ENCODE assay signal across 8 cellular contexts in the genomic region with DNA sequence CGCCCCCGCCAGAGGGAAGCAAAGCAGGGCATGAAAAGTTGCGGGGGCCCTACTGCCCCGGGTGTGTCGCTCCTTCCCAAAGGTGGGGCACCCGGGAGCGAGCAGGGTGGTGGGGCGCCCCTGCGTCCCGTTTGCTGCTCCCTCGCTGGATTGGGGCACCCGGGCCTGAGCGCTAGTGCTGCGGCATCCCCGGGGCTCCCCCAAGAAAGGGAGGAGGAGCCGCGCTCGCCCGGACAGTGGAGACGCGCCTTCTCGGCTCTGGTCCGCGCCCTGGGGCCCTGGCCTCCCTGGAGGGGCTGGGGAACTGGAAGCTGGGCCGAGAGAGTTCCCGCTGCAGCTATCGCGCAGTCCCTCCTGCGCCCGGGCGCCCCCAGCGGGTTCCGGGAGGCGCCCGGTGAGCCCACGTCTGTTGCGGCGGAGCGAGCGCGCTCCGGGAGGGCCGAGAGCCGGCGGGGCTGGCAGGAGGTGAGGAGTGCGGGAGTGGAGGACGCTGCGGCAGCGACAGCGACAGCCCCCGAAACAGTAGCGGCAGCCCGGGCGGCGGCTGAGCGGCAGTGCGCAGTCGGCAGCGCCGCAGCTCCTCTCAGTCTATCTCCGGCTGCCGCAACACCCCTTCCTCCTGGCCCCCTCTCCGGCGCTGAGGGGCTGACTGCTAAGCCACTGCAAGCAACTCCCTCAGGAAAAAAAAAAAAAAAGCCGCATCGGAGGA. TPM values are rescaled to one million over a fixed set of nuclear protein-coding genes. Genes with fewer than 3 reads are reported as not detected.
DNase-seq lines count a peak whose midpoint lies in the region; ATAC-seq and TF ChIP-seq lines count a peak whose summit lies in the region.

No MANE protein-coding gene starts in this region.

- TF ChIP-seq CTCF in AG04449 (IDR thresholded peaks at IDR 0.05; ENCODE audit: insufficient read depth, low read length, missing control alignments) (peak; percentile 47), kidney epithelial cell (IDR thresholded peaks at IDR 0.05; ENCODE audit: insufficient read depth, low read length, poor library complexity, severe bottlenecking) (no peak)

- no peak for DNase-seq in AG04449 (ENCODE audit: low read depth, low spot score)
- peak; percentile 67 for DNase-seq in NCI-H526 treated with DMSO at 0.1 percent for 48 hours (lab: John Stamatoyannopoulos, UW)
- no peak for DNase-seq in central memory CD8-positive, alpha-beta T cell (ENCODE audit: low spot score in 2 of 2)
- no peak for DNase-seq in kidney epithelial cell (ENCODE audit: low read depth)
- peak; percentile 2 for DNase-seq in stimulated activated CD4-positive, alpha-beta T cell treated with anti-CD3 and anti-CD28 coated beads, Interleukin-1b, Interleukin-23, amount 100 ng/mL, for 48 hours

- peak overlapping the region; percentile 70 for H3K4me3 Mint-ChIP-seq in central memory CD8-positive, alpha-beta T cell

- no peaks in the 10 kb centered on the region for H3K36me3 ChIP-seq in kidney epithelial cell (ENCODE audit: control insufficient read depth, insufficient read depth, low read length)

- POLR2A ChIA-PET in AG04449 (lab: Yijun Ruan, JAX), result interaction anchor here (0.6 to 1.6 kb wide), 8 partner anchors 11 to 245 kb away, joined by 3 to 6 read pairs (median 3); no protein-coding TSS in a partner anchor

- peaks cover 1% of the 10 kb centered on the region for H3K36me3 Mint-ChIP-seq in central memory CD8-positive, alpha-beta T cell (ENCODE audit: insufficient read depth)

- H3K4me1 Mint-ChIP-seq in central memory CD8-positive, alpha-beta T cell, result peaks cover 7% of the 10 kb centered on the region

- CTCF ChIA-PET in AG04449 (lab: Yijun Ruan, JAX), result interaction anchor here (0.6 to 5.2 kb wide), 24 partner anchors 10 to 662 kb away, joined by 3 to 51 read pairs (median 4); no protein-coding TSS in a partner anchor

- no peaks in the 10 kb centered on the region for H3K9me3 Mint-ChIP-seq in central memory CD8-positive, alpha-beta T cell

- H3K27me3 Mint-ChIP-seq in central memory CD8-positive, alpha-beta T cell, result peaks cover 88% of the 10 kb centered on the region

- peaks cover 22% of the 10 kb centered on the region for H3K27me3 ChIP-seq in kidney epithelial cell (ENCODE audit: control insufficient read depth, insufficient read depth, low read length)

- H3K4me3 ChIP-seq in AG04449 (ENCODE audit: low read depth, low read length), result peak overlapping the region; percentile 68
- peak overlapping the region; percentile 59 for H3K4me3 ChIP-seq in kidney epithelial cell (ENCODE audit: low read depth, low read length)

- H3K27ac Mint-ChIP-seq in central memory CD8-positive, alpha-beta T cell (ENCODE audit: low read depth), result no peak overlapping the region

- peak; percentile 53 for ATAC-seq in GM18511 (IDR thresholded peaks at IDR 0.05; ENCODE audit: unreplicated experiment)
- ATAC-seq in central memory CD8-positive, alpha-beta T cell (replicated peaks; ENCODE audit: extremely low read depth, poor library complexity, severe bottlenecking), result peak; percentile 19
- ATAC-seq in GM19023 (IDR thresholded peaks at IDR 0.05; ENCODE audit: unreplicated experiment), result no peak
- no peak for ATAC-seq in GM18519 (IDR thresholded peaks at IDR 0.05; ENCODE audit: low FRiP score, unreplicated experiment)

RNA-seq across cellular contexts. Expression of a gene that starts 0.5 kb away (rescaled TPM):
- 0.04 and 0.14 TPM in 2 replicates for total RNA-seq in kidney epithelial cell

Comparison
In these comparisons a context has a peak if more than half of its experiments do, and no peak if none do; other contexts are left out.
1. DNase-seq: peak in NCI-H526 treated with DMSO at 0.1 percent for 48 hours (single experiment) and stimulated activated CD4-positive, alpha-beta T cell treated with anti-CD3 and anti-CD28 coated beads, Interleukin-1b, Interleukin-23, amount 100 ng/mL, for 48 hours (single experiment); none in AG04449 (single experiment), central memory CD8-positive, alpha-beta T cell (0 of 2) and kidney epithelial cell (single experiment).
2. ATAC-seq: peak in GM18511 (single experiment) and central memory CD8-positive, alpha-beta T cell (single experiment); none in GM19023 (single experiment) and GM18519 (single experiment).